ENCODE assay signal across 8 cellular contexts in genomic region chr15:44662478-44663409, GRCh38. TPM values are rescaled to one million over a fixed set of nuclear protein-coding genes. Genes with fewer than 3 reads are reported as not detected.
DNase-seq lines count a peak whose midpoint lies in the region; ATAC-seq, FAIRE-seq and TF ChIP-seq lines count a peak whose summit lies in the region.

No MANE protein-coding gene starts in this region.

- no peak for TF ChIP-seq EP300 in tibial nerve (IDR thresholded peaks at IDR 0.05)

- FAIRE-seq in pancreas (lab: Jason Lieb, UNC), result no peak

- no peak for TF ChIP-seq CTCF in glutamatergic neuron (IDR thresholded peaks at IDR 0.05; ENCODE audit: partially characterized antibody, unreplicated experiment)
- TF ChIP-seq CTCF in pancreas (IDR thresholded peaks at IDR 0.05), result no peak
- no peak for TF ChIP-seq CTCF in tibial nerve (IDR thresholded peaks at IDR 0.05)

- H3K36me3 ChIP-seq in HUES64 (ENCODE audit: insufficient read depth, low read length) (peaks cover 23% of the 10 kb centered on the region), pancreas (peaks cover 0 to 11% (median 3%) of the 10 kb centered on the region in 3 donors), tibial nerve (peaks cover 0 to 28% (median 11%) of the 10 kb centered on the region in 3 donors)

- H3K36me3 Mint-ChIP-seq in glutamatergic neuron (ENCODE audit: unreplicated experiment), result no peaks in the 10 kb centered on the region

- in situ Hi-C loops in Caki2 (cut with HindIII; ENCODE audit: low pct_unique_long_range_greater_than_20kb, low sequenced_read_pairs), result no loop called here

- H3K27ac ChIP-seq in HUES64 (ENCODE audit: low read depth, low read length), result peak overlapping the region; percentile 83
- peak overlapping the region; percentile 96 to 98 (median 98) for H3K27ac ChIP-seq in pancreas
- H3K27ac ChIP-seq in tibial nerve, result peak overlapping the region; percentile 81 to 99 (median 94)

- no peaks in the 10 kb centered on the region for H3K27me3 ChIP-seq in HUES64 (ENCODE audit: insufficient read depth, low read length)
- no peaks in the 10 kb centered on the region for H3K27me3 ChIP-seq in pancreas
- H3K27me3 ChIP-seq in tibial nerve, result no peaks in the 10 kb centered on the region

- 28% methylated on average over 34 of the region's 34 CpGs for WGBS in HUES64
- WGBS in pancreas, 2 donors, result 3 to 5% methylated on average over 25 to 34 of the region's 34 CpGs
- WGBS in tibial nerve, 2 donors, result 17 to 22% methylated on average over 29 to 34 of the region's 34 CpGs

- H3K9me3 Mint-ChIP-seq in glutamatergic neuron (ENCODE audit: unreplicated experiment), result peaks cover 3% of the 10 kb centered on the region

- H3K27me3 Mint-ChIP-seq in glutamatergic neuron (ENCODE audit: unreplicated experiment), result peaks cover 1% of the 10 kb centered on the region

- intact Hi-C loops in pancreas (cut with DNase I), result loop anchor here in 1 of 3 donors (10.0 kb wide), 1 partner anchor 72 kb away; the partner anchor contains the start of gene TRIM69

- peak overlapping the region; percentile 96 for H3K4me3 Mint-ChIP-seq in glutamatergic neuron (ENCODE audit: unreplicated experiment)

- H3K4me3 ChIP-seq in HUES64 (ENCODE audit: low read length) (peak overlapping the region; percentile 86), pancreas (peak overlapping the region; percentile 92 to 100 (median 95)), tibial nerve (peak overlapping the region; percentile 83 to 100 (median 88))

- H3K4me1 Mint-ChIP-seq in glutamatergic neuron (ENCODE audit: low read depth, unreplicated experiment), result no peaks in the 10 kb centered on the region

- no peaks in the 10 kb centered on the region for H3K9me3 ChIP-seq in HUES64 (ENCODE audit: insufficient read depth, low read depth, low read length)
- no peaks in the 10 kb centered on the region for H3K9me3 ChIP-seq in pancreas
- H3K9me3 ChIP-seq in tibial nerve, result no peaks in the 10 kb centered on the region

- peak overlapping the region; percentile 90 for H3K27ac Mint-ChIP-seq in glutamatergic neuron (ENCODE audit: unreplicated experiment)

- H3K9ac ChIP-seq in HUES64 (ENCODE audit: low read depth, low read length), result peak overlapping the region; percentile 86

- ATAC-seq in GM21515 (IDR thresholded peaks at IDR 0.05; ENCODE audit: unreplicated experiment) (peak; percentile 54), pancreas (peak; percentile 72 to 83 (median 78))

- peaks cover 7% of the 10 kb centered on the region for H3K4me1 ChIP-seq in HUES64 (ENCODE audit: insufficient read depth, low read length)
- H3K4me1 ChIP-seq in pancreas, result peaks cover 6 to 14% (median 8%) of the 10 kb centered on the region in 3 donors
- peaks cover 0 to 36% (median 18%) of the 10 kb centered on the region in 4 donors for H3K4me1 ChIP-seq in tibial nerve

- TF ChIP-seq POLR2A in tibial nerve (IDR thresholded peaks at IDR 0.05), result no peak

- DNase-seq in Caki2 (ENCODE audit: low read depth) (peak; percentile 71), SHP77 (lab: John Stamatoyannopoulos, UW) (peak; percentile 53 to 72), glutamatergic neuron (peak; percentile 61), pancreas (peak; percentile 69 to 87 (median 75)), tibial nerve (ENCODE audit: low spot score in 2 of 2) (peak; percentile 18 to 43)
- peak; percentile 47 to 80 (median 64) for DNase-seq in activated naive CD4-positive, alpha-beta T cell (lab: John Stamatoyannopoulos, UW)

RNA-seq across cellular contexts. Expression of gene SPG11, which starts 0.7 kb away (rescaled TPM):
- 19.3 and 38.1 TPM in 2 replicates for total RNA-seq in Caki2 (2014; rRNA removed; shearing (Covaris generic); ENCODE audit: low replicate concordance)
- polyA plus RNA-seq in HUES64 (2013, experiment 1 of 2), result 20.0 TPM
- polyA plus RNA-seq in HUES64 (2013, experiment 2 of 2), result 23.7 TPM
- total RNA-seq in glutamatergic neuron (ENCODE audit: unreplicated experiment), result 59.2 TPM
- total RNA-seq in pancreas, result 10 to 100 TPM; 28.5 to 61.1 (median 38.0) TPM
- polyA plus RNA-seq in pancreas, result 10 to 100 TPM; 21.6 to 31.1 TPM
- 100 to 1,000 TPM in 2 of 4 donors, 10 to 100 TPM in 2; 65.5 to 157 (median 96.2) TPM for total RNA-seq in tibial nerve

RNA-seq across cellular contexts. Expression of gene PATL2, which starts 48.4 kb away (rescaled TPM):
- 3.6 TPM in 1 of 2 replicates, not detected in the other for total RNA-seq in Caki2 (2014; rRNA removed; shearing (Covaris generic); ENCODE audit: low replicate concordance)
- polyA plus RNA-seq in HUES64 (2013, experiment 1 of 2), result not detected
- not detected for polyA plus RNA-seq in HUES64 (2013, experiment 2 of 2)
- total RNA-seq in glutamatergic neuron (ENCODE audit: unreplicated experiment), result not detected
- under 1 TPM; 0.24 to 0.93 (median 0.45) TPM for total RNA-seq in pancreas
- 1 to 10 TPM in 1 of 2 donors, under 1 TPM in 1; 0.80 to 1.6 TPM for polyA plus RNA-seq in pancreas
- under 1 TPM; 0.30 to 0.98 (median 0.86) TPM for total RNA-seq in tibial nerve

RNA-seq across cellular contexts. Expression of gene B2M, which starts 48.6 kb away (rescaled TPM):
- total RNA-seq in Caki2 (2014; rRNA removed; shearing (Covaris generic); ENCODE audit: low replicate concordance), result 2,056 and 2,318 TPM in 2 replicates
- polyA plus RNA-seq in HUES64 (2013, experiment 1 of 2), result 79.3 TPM
- polyA plus RNA-seq in HUES64 (2013, experiment 2 of 2), result 87.9 TPM
- 21.5 TPM for total RNA-seq in glutamatergic neuron (ENCODE audit: unreplicated experiment)
- 1,000 to 10,000 TPM in 2 of 6 donors, 100 to 1,000 TPM in 4; 209 to 1,305 (median 374) TPM for total RNA-seq in pancreas
- polyA plus RNA-seq in pancreas, result 1,000 to 10,000 TPM in 1 of 2 donors, 100 to 1,000 TPM in 1; 443 to 1,072 TPM
- 1,000 to 10,000 TPM; 2,056 to 2,934 (median 2,402) TPM for total RNA-seq in tibial nerve

Comparison
In these comparisons a context has a peak if more than half of its experiments do, and no peak if none do; other contexts are left out.
1. Peak in every context shown above with its lines: DNase-seq, ATAC-seq, H3K4me3 ChIP-seq and H3K27ac ChIP-seq.